ENCODE assay signal across 27 cellular contexts in genomic region chr9:69619233-69619632, GRCh38.
"Had no signal": no experiment of that assay in that cellular context is flagged by ENCODE, and none has a peak within 500 bp of the region (broad histone marks: within the 10 kb centered on the region; RNA-seq: fewer than 3 reads in every experiment).

No MANE protein-coding gene starts in this region.

- H3K4me3 ChIP-seq: colonic mucosa, coronary artery, dorsolateral prefrontal cortex, esophagus muscularis mucosa, esophagus squamous epithelium, gastrocnemius medialis, gastroesophageal sphincter, heart left ventricle, heart right ventricle had no signal

- ATAC-seq: effector memory CD8-positive, alpha-beta T cell; esophagus mucosa; foreskin keratinocyte; gastrocnemius medialis; gastroesophageal sphincter; heart left ventricle; heart right ventricle had no signal

- FAIRE-seq: colon, endometrium, endothelial cell of umbilical vein, frontal cortex had no signal

- H3K36me3 ChIP-seq: colonic mucosa, esophagus muscularis mucosa, esophagus squamous epithelium, gastrocnemius medialis, gastroesophageal sphincter, heart left ventricle, heart right ventricle had no signal

- H3K9me3 ChIP-seq: colonic mucosa, esophagus muscularis mucosa, esophagus squamous epithelium, gastrocnemius medialis, gastroesophageal sphincter, heart left ventricle, heart right ventricle had no signal

- DNase-seq: colonic mucosa; cortex of kidney; dorsolateral prefrontal cortex; effector CD4-positive, alpha-beta T cell; effector CD8-positive, alpha-beta T cell; effector memory CD4-positive, alpha-beta T cell; effector memory CD8-positive, alpha-beta T cell; endodermal cell; erythroblast; esophagus squamous epithelium; foreskin fibroblast; foreskin keratinocyte; foreskin melanocyte; gastrocnemius medialis; glutamatergic neuron; head of caudate nucleus; heart left ventricle; heart right ventricle had no signal

- H3K4me1 ChIP-seq: colonic mucosa, esophagus muscularis mucosa, gastroesophageal sphincter had no signal

- H3K27me3 ChIP-seq: colonic mucosa, dorsolateral prefrontal cortex, esophagus muscularis mucosa, esophagus squamous epithelium, foreskin keratinocyte, gastrocnemius medialis, gastroesophageal sphincter, heart left ventricle, heart right ventricle had no signal

- H3K27ac ChIP-seq: colonic mucosa, coronary artery, dorsolateral prefrontal cortex, epithelial cell of prostate, esophagus muscularis mucosa, esophagus squamous epithelium, foreskin keratinocyte, gastrocnemius medialis, gastroesophageal sphincter, heart left ventricle, heart right ventricle had no signal
